9 cellular contexts compared by ENCODE assay signal in genomic region chr10:55091691-55092328, GRCh38.
DNase-seq lines count a peak whose midpoint lies in the region; ATAC-seq and TF ChIP-seq lines count a peak whose summit lies in the region.
"Had no signal": no experiment of that assay in that cellular context is flagged by ENCODE, and none has a peak within 500 bp of the region (broad histone marks: within the 10 kb centered on the region; RNA-seq: fewer than 3 reads in every experiment).

No MANE protein-coding gene starts in this region.

- no peaks in the 10 kb centered on the region for H3K4me1 Mint-ChIP-seq in activated naive CD8-positive, alpha-beta T cell treated with anti-CD3 and anti-CD28 coated beads, Interleukin-2, amount 50 U/mL, for 24 hours

- H4K20me1 ChIP-seq in hepatocyte (ENCODE audit: insufficient read depth, poor library complexity, severe bottlenecking): no peaks in the 10 kb centered on the region

- H3K36me3 Mint-ChIP-seq in activated naive CD8-positive, alpha-beta T cell treated with anti-CD3 and anti-CD28 coated beads, Interleukin-2, amount 50 U/mL, for 24 hours (ENCODE audit: low read depth): no peaks in the 10 kb centered on the region

- no peak overlapping the region for H3K4me3 ChIP-seq in Peyer's patch
- no peak overlapping the region for H3K4me3 ChIP-seq in hepatocyte

- no peak overlapping the region for H3K27ac Mint-ChIP-seq in activated naive CD8-positive, alpha-beta T cell treated with anti-CD3 and anti-CD28 coated beads, Interleukin-2, amount 50 U/mL, for 24 hours
- H3K27ac Mint-ChIP-seq: dendritic cell treated with granulocyte-macrophage colony-stimulating factor and Interleukin-4, amounts not matched to agents 40 ng/mL and 50 ng/mL, for 4 days had no signal

- no peaks in the 10 kb centered on the region for H3K9me3 Mint-ChIP-seq in activated naive CD8-positive, alpha-beta T cell treated with anti-CD3 and anti-CD28 coated beads, Interleukin-2, amount 50 U/mL, for 24 hours
- H3K9me3 Mint-ChIP-seq: dendritic cell treated with granulocyte-macrophage colony-stimulating factor and Interleukin-4, amounts not matched to agents 40 ng/mL and 50 ng/mL, for 4 days had no signal

- H3K9me2 ChIP-seq in hepatocyte (replicated peaks; ENCODE audit: insufficient read depth): no peaks in the 10 kb centered on the region

- no peak overlapping the region for H2AFZ ChIP-seq in hepatocyte

- no peak overlapping the region for H3K4me3 Mint-ChIP-seq in activated naive CD8-positive, alpha-beta T cell treated with anti-CD3 and anti-CD28 coated beads, Interleukin-2, amount 50 U/mL, for 24 hours
- H3K4me3 Mint-ChIP-seq: dendritic cell treated with granulocyte-macrophage colony-stimulating factor and Interleukin-4, amounts not matched to agents 40 ng/mL and 50 ng/mL, for 4 days had no signal

- WGBS in hepatocyte (ENCODE audit: low lambda C conversion rate, missing lambda C conversion rate): 0% methylated on average over 1 of the region's 1 CpG

- no peak for TF ChIP-seq POLR2A in Peyer's patch (IDR thresholded peaks at IDR 0.05)

- H3K27me3 Mint-ChIP-seq in activated naive CD8-positive, alpha-beta T cell treated with anti-CD3 and anti-CD28 coated beads, Interleukin-2, amount 50 U/mL, for 24 hours: no peaks in the 10 kb centered on the region
- H3K27me3 Mint-ChIP-seq: dendritic cell treated with granulocyte-macrophage colony-stimulating factor and Interleukin-4, amounts not matched to agents 40 ng/mL and 50 ng/mL, for 4 days had no signal

- no peaks in the 10 kb centered on the region for H3K27me3 ChIP-seq in Peyer's patch
- H3K27me3 ChIP-seq in hepatocyte: no peaks in the 10 kb centered on the region

- peak; percentile 4 to 8 for DNase-seq in AML-193 (lab: John Stamatoyannopoulos, UW)
- peak; percentile 3 for DNase-seq in GM20000 (ENCODE audit: low spot score)
- DNase-seq in Peyer's patch: no peak
- peak; percentile 38 for DNase-seq in hepatocyte (ENCODE audit: low spot score)
- no peak for DNase-seq in stimulated activated naive CD4-positive, alpha-beta T cell (lab: John Stamatoyannopoulos, UW)
- no peak for DNase-seq in stimulated activated naive CD8-positive, alpha-beta T cell treated with anti-CD3 and anti-CD28 coated beads, Interleukin-15, Interleukin-2, amounts not matched to agents 100 U/mL and 50 U/mL, for 24 hours
- no peak for DNase-seq in activated naive CD8-positive, alpha-beta T cell treated with anti-CD3 and anti-CD28 coated beads, Interleukin-2, amount 50 U/mL, for 24 hours

- H3K79me2 ChIP-seq in hepatocyte: no peaks in the 10 kb centered on the region

- H3K4me2 ChIP-seq in hepatocyte: no peak overlapping the region

- H3K27ac ChIP-seq in Peyer's patch (no peak overlapping the region), hepatocyte (no peak overlapping the region)

- no peak for ATAC-seq in stimulated activated naive CD8-positive, alpha-beta T cell treated with anti-CD3 and anti-CD28 coated beads, Interleukin-15, Interleukin-2, amounts not matched to agents 100 U/mL and 50 U/mL, for 24 hours
- no peak for ATAC-seq in GM19328 (IDR thresholded peaks at IDR 0.05; ENCODE audit: unreplicated experiment)
- no peak for ATAC-seq in activated naive CD8-positive, alpha-beta T cell treated with anti-CD3 and anti-CD28 coated beads, Interleukin-2, amount 50 U/mL, for 24 hours

- TF ChIP-seq CTCF in GM20000 (IDR thresholded peaks at IDR 0.05; ENCODE audit: extremely low read depth, missing control alignments): peak; percentile 38
- TF ChIP-seq CTCF in Peyer's patch (IDR thresholded peaks at IDR 0.05): peak in 5 of 6 experiments; percentile 46 to 65 (median 53)
- peak; percentile 89 for TF ChIP-seq CTCF in hepatocyte (IDR thresholded peaks at IDR 0.05; ENCODE audit: poor library complexity)

- H3K4me1 ChIP-seq in Peyer's patch: no peaks in the 10 kb centered on the region
- no peaks in the 10 kb centered on the region for H3K4me1 ChIP-seq in hepatocyte (ENCODE audit: insufficient read depth)

- H3K9me3 ChIP-seq in Peyer's patch: no peaks in the 10 kb centered on the region
- H3K9me3 ChIP-seq in hepatocyte (ENCODE audit: low read depth): no peaks in the 10 kb centered on the region

- no peaks in the 10 kb centered on the region for H3K36me3 ChIP-seq in Peyer's patch
- no peaks in the 10 kb centered on the region for H3K36me3 ChIP-seq in hepatocyte (replicated peaks; ENCODE audit: insufficient read depth, low read depth)

Comparison
In these comparisons a context has a peak if more than half of its experiments do, and no peak if none do; other contexts are left out.
1. DNase-seq: peak in AML-193 (2 of 2), GM20000 (single experiment) and hepatocyte (single experiment); none in Peyer's patch (0 of 3), stimulated activated naive CD4-positive, alpha-beta T cell (0 of 6), stimulated activated naive CD8-positive, alpha-beta T cell treated with anti-CD3 and anti-CD28 coated beads, Interleukin-15, Interleukin-2, amounts not matched to agents 100 U/mL and 50 U/mL, for 24 hours (single experiment) and activated naive CD8-positive, alpha-beta T cell treated with anti-CD3 and anti-CD28 coated beads, Interleukin-2, amount 50 U/mL, for 24 hours (single experiment).
2. CTCF ChIP-seq: peak in every context shown above with its lines; median percentile 89 in hepatocyte; 53 in Peyer's patch; 38 in GM20000.